8 cellular contexts compared by ENCODE assay signal in genomic region chr20:63498950-63499332, GRCh38. TPM values are rescaled to one million over a fixed set of nuclear protein-coding genes. Genes with fewer than 3 reads are reported as not detected.
A peak's percentile ranks its signal among the peaks of the same experiment; 100 is the strongest.
DNase-seq lines count a peak whose midpoint lies in the region; ATAC-seq and TF ChIP-seq lines count a peak whose summit lies in the region.

EEF1A2 (minus strand) TSS chr20:63499083; CDS start chr20:63497763, 1,320 bp downstream.

- under 1% methylated on average over 58 of the region's 58 CpGs for WGBS in HUES64
- WGBS in gastroesophageal sphincter (ENCODE audit: low coverage in 1 of 2), 2 donors, result no CpG with 5 or more reads among the region's 58 CpGs

- no peaks in the 10 kb centered on the region for H3K9me3 ChIP-seq in CD4-positive, CD25-positive, alpha-beta regulatory T cell (ENCODE audit: control insufficient read depth in 2 of 2, low read length in 2 of 2)
- H3K9me3 ChIP-seq in HUES64 (ENCODE audit: insufficient read depth, low read depth, low read length), result no peaks in the 10 kb centered on the region
- no peaks in the 10 kb centered on the region for H3K9me3 ChIP-seq in gastroesophageal sphincter

- H3K27ac Mint-ChIP-seq in CD4-positive, CD25-positive, alpha-beta regulatory T cell, result peak within 1 kb of the TSS in 1 of 3 donors; percentile 69

- TF ChIP-seq POLR2A in gastroesophageal sphincter (IDR thresholded peaks at IDR 0.05), result no peak

- peak within 1 kb of the TSS in 1 of 4 donors; percentile 41 for H3K4me3 Mint-ChIP-seq in CD4-positive, CD25-positive, alpha-beta regulatory T cell

- no peaks in the 10 kb centered on the region for H3K36me3 ChIP-seq in CD4-positive, CD25-positive, alpha-beta regulatory T cell (ENCODE audit: control insufficient read depth, insufficient read depth, low read length)
- H3K36me3 ChIP-seq in HUES64 (ENCODE audit: insufficient read depth, low read length), result no peaks in the 10 kb centered on the region
- H3K36me3 ChIP-seq in gastroesophageal sphincter, result no peaks in the 10 kb centered on the region
- H3K36me3 ChIP-seq in rectal smooth muscle tissue (ENCODE audit: control insufficient read depth, insufficient read depth, low read length), result no peaks in the 10 kb centered on the region

- peaks cover 22% of the 10 kb centered on the region for H3K4me1 ChIP-seq in CD4-positive, CD25-positive, alpha-beta regulatory T cell (ENCODE audit: control insufficient read depth, insufficient read depth, low read length, poor library complexity, severe bottlenecking)
- H3K4me1 ChIP-seq in HUES64 (ENCODE audit: insufficient read depth, low read length), result no peaks in the 10 kb centered on the region; the same call in 1 of the 2 replicates
- peaks cover 0 to 48% (median 12%) of the 10 kb centered on the region in 3 donors for H3K4me1 ChIP-seq in gastroesophageal sphincter
- no peaks in the 10 kb centered on the region for H3K4me1 ChIP-seq in rectal smooth muscle tissue (ENCODE audit: control insufficient read depth, insufficient read depth, low read length)

- DNase-seq in CD4-positive, CD25-positive, alpha-beta regulatory T cell, result peak; percentile 30 to 65 (median 62)
- DNase-seq in activated T-cell treated with anti-CD3 and anti-CD28 coated beads for 4 hours (peak; percentile 19), medulla oblongata (ENCODE audit: extremely low spot score) (no peak), NK-92 (lab: John Stamatoyannopoulos, UW; ENCODE audit: unreplicated experiment) (no peak)

- no peaks in the 10 kb centered on the region for H3K36me3 Mint-ChIP-seq in CD4-positive, CD25-positive, alpha-beta regulatory T cell

- ATAC-seq in CD4-positive, CD25-positive, alpha-beta regulatory T cell (ENCODE audit: low read depth in 2 of 2), result peak; percentile 66 to 71
- ATAC-seq in gastroesophageal sphincter (peak; percentile 27), GM21786 (IDR thresholded peaks at IDR 0.05; ENCODE audit: unreplicated experiment) (no peak)

- TF ChIP-seq EP300 in gastroesophageal sphincter (IDR thresholded peaks at IDR 0.05), result no peak

- H3K9ac ChIP-seq in HUES64 (ENCODE audit: low read depth, low read length) (no peak within 1 kb of the TSS), rectal smooth muscle tissue (ENCODE audit: low read length) (no peak within 1 kb of the TSS)

- TF ChIP-seq CTCF in gastroesophageal sphincter (IDR thresholded peaks at IDR 0.05), result peak in 2 of 4 experiments; percentile 19 to 34

- no peak within 1 kb of the TSS for H3K4me3 ChIP-seq in CD4-positive, CD25-positive, alpha-beta regulatory T cell (ENCODE audit: low read depth, low read length)
- H3K4me3 ChIP-seq in HUES64 (ENCODE audit: low read length), result peak within 1 kb of the TSS; percentile 51
- H3K4me3 ChIP-seq in gastroesophageal sphincter, result peak within 1 kb of the TSS; percentile 10 to 55
- peak within 1 kb of the TSS; percentile 40 for H3K4me3 ChIP-seq in rectal smooth muscle tissue (ENCODE audit: low read length)

- H3K4me1 Mint-ChIP-seq in CD4-positive, CD25-positive, alpha-beta regulatory T cell, result peaks cover 0 to 9% (median 1%) of the 10 kb centered on the region in 4 donors

- no peaks in the 10 kb centered on the region for H3K27me3 ChIP-seq in CD4-positive, CD25-positive, alpha-beta regulatory T cell (ENCODE audit: control insufficient read depth, insufficient read depth, low read length)
- peaks cover 58% of the 10 kb centered on the region for H3K27me3 ChIP-seq in HUES64 (ENCODE audit: insufficient read depth, low read length)
- peaks cover 91% of the 10 kb centered on the region for H3K27me3 ChIP-seq in gastroesophageal sphincter
- H3K27me3 ChIP-seq in rectal smooth muscle tissue (ENCODE audit: control insufficient read depth, insufficient read depth, low read length), result peaks cover 25% of the 10 kb centered on the region

- no peak within 1 kb of the TSS for H3K27ac ChIP-seq in CD4-positive, CD25-positive, alpha-beta regulatory T cell (ENCODE audit: insufficient read depth, low read length, poor library complexity, severe bottlenecking)
- H3K27ac ChIP-seq in HUES64 (ENCODE audit: low read depth, low read length) (no peak within 1 kb of the TSS), gastroesophageal sphincter (no peak within 1 kb of the TSS), rectal smooth muscle tissue (ENCODE audit: low read depth, low read length) (no peak within 1 kb of the TSS)

- peaks cover 0 to 5% (median 0%) of the 10 kb centered on the region in 7 donors for H3K9me3 Mint-ChIP-seq in CD4-positive, CD25-positive, alpha-beta regulatory T cell

- peaks cover 7% of the 10 kb centered on the region for H3K27me3 Mint-ChIP-seq in CD4-positive, CD25-positive, alpha-beta regulatory T cell

RNA-seq across cellular contexts. Expression of gene EEF1A2, which starts in this region (rescaled TPM):
- total RNA-seq in CD4-positive, CD25-positive, alpha-beta regulatory T cell, result 2.1 TPM
- under 1 TPM in 3 of 4 donors, not detected in 1; 0.10 to 0.56 (median 0.11) TPM for polyA plus RNA-seq in CD4-positive, CD25-positive, alpha-beta regulatory T cell
- 6.7 TPM for polyA plus RNA-seq in HUES64 (2013, experiment 1 of 2)
- polyA plus RNA-seq in HUES64 (2013, experiment 2 of 2), result 8.9 TPM
- 1 to 10 TPM in 3 of 4 donors, under 1 TPM in 1; 0.47 to 6.5 (median 3.4) TPM for total RNA-seq in gastroesophageal sphincter

Comparison
In these comparisons a context has a peak if more than half of its experiments do, and no peak if none do; other contexts are left out.
1. DNase-seq: peak in CD4-positive, CD25-positive, alpha-beta regulatory T cell (3 of 3) and activated T-cell treated with anti-CD3 and anti-CD28 coated beads for 4 hours (single experiment); none in medulla oblongata (single experiment) and NK-92 (single experiment).